ENCODE assay signal across 2 cellular contexts in genomic region chr19:41269055-41269454, GRCh38.
TF ChIP-seq lines count a peak whose summit lies in the region.

No MANE protein-coding gene starts in this region.

TF ChIP-seq in A549, 52 proteins besides CTCF, POLR2A, EP300 and RAD21 (continued from another document):
- TF ChIP-seq USF2 (IDR thresholded peaks at IDR 0.05) (no peak), EHMT2 (IDR thresholded peaks at IDR 0.05; ENCODE audit: low read depth) (no peak), MAX (IDR thresholded peaks at IDR 0.05) (no peak), KDM5A (IDR thresholded peaks at IDR 0.05) (no peak), RCOR1 (IDR thresholded peaks at IDR 0.05; ENCODE audit: low read depth, low read length) (no peak), MAZ (IDR thresholded peaks at IDR 0.05; ENCODE audit: borderline replicate concordance, low read depth, low read length) (no peak), FOXS1 (CRISPR knock-in tag; IDR thresholded peaks at IDR 0.05) (no peak), NPAS2 (CRISPR knock-in tag; IDR thresholded peaks at IDR 0.05; ENCODE audit: borderline replicate concordance) (no peak), ZSCAN20 (CRISPR knock-in tag; IDR thresholded peaks at IDR 0.05) (no peak), ESRRA (IDR thresholded peaks at IDR 0.05; ENCODE audit: borderline replicate concordance, low read length) (no peak), CHD4 (IDR thresholded peaks at IDR 0.05; ENCODE audit: borderline replicate concordance) (no peak), ZFP36 (IDR thresholded peaks at IDR 0.05; ENCODE audit: borderline replicate concordance, partially characterized antibody) (no peak), PHF8 (IDR thresholded peaks at IDR 0.05; ENCODE audit: borderline replicate concordance, low read depth) (no peak), CBX2 (IDR thresholded peaks at IDR 0.05; ENCODE audit: borderline replicate concordance, low read depth) (no peak), CBX8 (IDR thresholded peaks at IDR 0.05) (no peak), MAFK (IDR thresholded peaks at IDR 0.05; ENCODE audit: partially characterized antibody) (no peak)
TF ChIP-seq in A549: peak in this region for 0.

TF ChIP-seq in HEK293, 187 proteins besides CTCF, POLR2A, EP300 and RAD21 (continued from another document):
- TF ChIP-seq ZNF280D (tag by site-specific recombination; IDR thresholded peaks at IDR 0.05), result no peak
- TF ChIP-seq GFI1B (tag by site-specific recombination; IDR thresholded peaks at IDR 0.05), result no peak
- TF ChIP-seq SALL2 (tag by site-specific recombination; IDR thresholded peaks at IDR 0.05; ENCODE audit: borderline replicate concordance), result no peak
- no peak for TF ChIP-seq ATF2 (tag by site-specific recombination; IDR thresholded peaks at IDR 0.05; ENCODE audit: low read depth)
- no peak for TF ChIP-seq REST (tag by site-specific recombination; IDR thresholded peaks at IDR 0.05)
- no peak for TF ChIP-seq ZFP41 (tag by site-specific recombination; IDR thresholded peaks at IDR 0.05; ENCODE audit: borderline replicate concordance)
- TF ChIP-seq KLF8 (tag by site-specific recombination; IDR thresholded peaks at IDR 0.05), result no peak
- TF ChIP-seq SP2 (tag by site-specific recombination; IDR thresholded peaks at IDR 0.05), result no peak
- no peak for TF ChIP-seq ZNF148 (tag by site-specific recombination; IDR thresholded peaks at IDR 0.05; ENCODE audit: borderline replicate concordance)
- TF ChIP-seq ZNF654 (tag by site-specific recombination; IDR thresholded peaks at IDR 0.05; ENCODE audit: low read depth), result no peak
- TF ChIP-seq GLI4 (tag by site-specific recombination; IDR thresholded peaks at IDR 0.05), result no peak
- peak; percentile 51; the same call in 1 of the 2 replicates for TF ChIP-seq ZNF239 (tag by site-specific recombination; IDR thresholded peaks at IDR 0.05)
- peak; percentile 93 for TF ChIP-seq ZNF121 (tag by site-specific recombination; IDR thresholded peaks at IDR 0.05)
TF ChIP-seq in HEK293: peak in this region for 2.
